In genomic region chr18:58263055-58263732, GRCh38 we compare ENCODE assay signal across 11 cellular contexts.
DNase-seq lines count a peak whose midpoint lies in the region; ATAC-seq and TF ChIP-seq lines count a peak whose summit lies in the region.
"Had no signal": no experiment of that assay in that cellular context is flagged by ENCODE, and none has a peak within 500 bp of the region (broad histone marks: within the 10 kb centered on the region; RNA-seq: fewer than 3 reads in every experiment).

No MANE protein-coding gene starts in this region.

- H3K4me1 ChIP-seq in OCI-LY3 (ENCODE audit: low read length), result peaks cover 14% of the 10 kb centered on the region
- peaks cover 0 to 42% (median 0%) of the 10 kb centered on the region in 3 donors for H3K4me1 ChIP-seq in esophagus squamous epithelium
- peaks cover 25% of the 10 kb centered on the region for H3K4me1 ChIP-seq in osteoblast (ENCODE audit: insufficient read depth, low read length)
- H3K4me1 ChIP-seq in aorta (ENCODE audit: control insufficient read depth in 1 of 2, insufficient read depth in 2 of 2, low read length in 2 of 2), result no peaks in the 10 kb centered on the region
- H3K4me1 ChIP-seq in testis, result no peaks in the 10 kb centered on the region

- H3K36me3 ChIP-seq in OCI-LY3 (replicated peaks; ENCODE audit: low read depth, low read length), result peaks cover 24% of the 10 kb centered on the region
- H3K36me3 ChIP-seq in esophagus squamous epithelium, result no peaks in the 10 kb centered on the region
- H3K36me3 ChIP-seq in osteoblast (ENCODE audit: insufficient read depth, low read length), result no peaks in the 10 kb centered on the region
- H3K36me3 ChIP-seq in aorta (ENCODE audit: control insufficient read depth in 1 of 2, insufficient read depth in 2 of 2, low read length in 1 of 2), result no peaks in the 10 kb centered on the region
- no peaks in the 10 kb centered on the region for H3K36me3 ChIP-seq in testis (ENCODE audit: low read depth, missing control alignments)

- H2AFZ ChIP-seq in OCI-LY3 (ENCODE audit: low read depth, low read length) (no peak overlapping the region), osteoblast (ENCODE audit: low read length) (peak overlapping the region; percentile 64)

- H3K4me3 ChIP-seq in OCI-LY3 (ENCODE audit: low read length) (peak overlapping the region; percentile 2; the same call in 1 of the 2 replicates), esophagus squamous epithelium (peak overlapping the region in 3 of 4 donors; percentile 20 to 39 (median 24)), osteoblast (ENCODE audit: insufficient read depth, low read length) (peak overlapping the region; percentile 43), aorta (ENCODE audit: low read length in 2 of 2) (no peak overlapping the region), testis (no peak overlapping the region)

- 21 to 28% methylated on average over 7 of the region's 7 CpGs for WGBS in esophagus squamous epithelium, 2 donors
- 40 to 50% methylated on average over 7 of the region's 7 CpGs for WGBS in aorta, 2 donors
- WGBS in testis, 2 donors, result 63 to 71% methylated on average over 7 of the region's 7 CpGs

- intact Hi-C loops in esophagus squamous epithelium (cut with DNase I), result no loop called here
- intact Hi-C loops in aorta (cut with DNase I), result no loop called here
- intact Hi-C loops in testis (cut with DNase I; ENCODE audit: low total_unique reads), result no loop called here

- H3K27me3 ChIP-seq in OCI-LY3 (ENCODE audit: low read depth, low read length), result no peaks in the 10 kb centered on the region
- H3K27me3 ChIP-seq in esophagus squamous epithelium, result no peaks in the 10 kb centered on the region
- H3K27me3 ChIP-seq in osteoblast (ENCODE audit: insufficient read depth, low read length), result no peaks in the 10 kb centered on the region
- no peaks in the 10 kb centered on the region for H3K27me3 ChIP-seq in aorta (ENCODE audit: control insufficient read depth in 1 of 2, insufficient read depth in 2 of 2, low read length in 1 of 2)
- no peaks in the 10 kb centered on the region for H3K27me3 ChIP-seq in testis

- peak overlapping the region; percentile 48 for H3K4me2 ChIP-seq in OCI-LY3 (ENCODE audit: low read length)
- peak overlapping the region; percentile 79 for H3K4me2 ChIP-seq in osteoblast (ENCODE audit: insufficient read depth, low read length)

- H4K20me1 ChIP-seq in OCI-LY3 (ENCODE audit: insufficient read depth, low read length), result peaks cover 94% of the 10 kb centered on the region
- no peaks in the 10 kb centered on the region for H4K20me1 ChIP-seq in osteoblast (ENCODE audit: insufficient read depth, low read length)

- H3K9me3 ChIP-seq in OCI-LY3 (ENCODE audit: insufficient read depth, low read length) (no peaks in the 10 kb centered on the region), esophagus squamous epithelium (no peaks in the 10 kb centered on the region), osteoblast (ENCODE audit: low read depth, low read length) (no peaks in the 10 kb centered on the region), aorta (ENCODE audit: control insufficient read depth, low read length) (peaks cover 1% of the 10 kb centered on the region), testis (no peaks in the 10 kb centered on the region)

- TF ChIP-seq POLR2A in esophagus squamous epithelium (IDR thresholded peaks at IDR 0.05) (no peak), testis (IDR thresholded peaks at IDR 0.05) (no peak)

- ATAC-seq in aorta (ENCODE audit: low FRiP score), result no peak
- no peak for ATAC-seq in GM18511 (IDR thresholded peaks at IDR 0.05; ENCODE audit: unreplicated experiment)
- ATAC-seq: natural killer cell treated with Interleukin-12 subunit alpha and Interleukin-12 subunit beta and Interleukin-15 and Interleukin-18, amount 100 ng/mL, for 72 hours had no signal

- peaks cover 75% of the 10 kb centered on the region for H3K79me2 ChIP-seq in OCI-LY3 (ENCODE audit: low read length)
- H3K79me2 ChIP-seq in osteoblast (ENCODE audit: insufficient read depth, low read length), result peaks cover 29% of the 10 kb centered on the region

- peak; percentile 28 for DNase-seq in EL
- no peak for DNase-seq in esophagus squamous epithelium (lab: John Stamatoyannopoulos, UW)
- no peak for DNase-seq in osteoblast (ENCODE audit: insufficient read length, low spot score, missing footprints)
- no peak for DNase-seq in aorta
- no peak for DNase-seq in testis
- no peak for DNase-seq in OCI-M2 (lab: John Stamatoyannopoulos, UW; ENCODE audit: unreplicated experiment)
- DNase-seq: NCI-H1092; stimulated activated CD8-positive, alpha-beta memory T cell treated with anti-CD3 and anti-CD28 coated beads, Interleukin-4, amount 100 ng/mL, for 48 hours had no signal

- TF ChIP-seq CTCF in OCI-LY3 (IDR thresholded peaks at IDR 0.05; ENCODE audit: low read depth, low read length), result no peak
- TF ChIP-seq CTCF in esophagus squamous epithelium (IDR thresholded peaks at IDR 0.05), result no peak
- no peak for TF ChIP-seq CTCF in osteoblast (IDR thresholded peaks at IDR 0.05; ENCODE audit: extremely low read depth, low read depth, low read length)
- no peak for TF ChIP-seq CTCF in testis (IDR thresholded peaks at IDR 0.05)

- H3K27ac ChIP-seq in OCI-LY3 (ENCODE audit: low read length) (peak overlapping the region; percentile 9), esophagus squamous epithelium (peak overlapping the region; percentile 41 to 80 (median 69)), osteoblast (ENCODE audit: low read depth, low read length) (peak overlapping the region; percentile 23), aorta (ENCODE audit: low read depth in 1 of 2, low read length in 2 of 2) (no peak overlapping the region), testis (no peak overlapping the region)

- H3K9ac ChIP-seq in OCI-LY3 (ENCODE audit: low read length), result no peak overlapping the region

Comparison
In these comparisons a context has a peak if more than half of its experiments do, and no peak if none do; other contexts are left out.
1. H3K27ac ChIP-seq: peak in OCI-LY3 (single experiment), esophagus squamous epithelium (4 of 4) and osteoblast (single experiment); none in aorta (0 of 2) and testis (0 of 2).
2. H3K4me3 ChIP-seq: peak in OCI-LY3 (single experiment), esophagus squamous epithelium (3 of 4) and osteoblast (single experiment); none in aorta (0 of 2) and testis (0 of 2).